Comparison of ENCODE assay signal across 9 cellular contexts in the genomic region with DNA sequence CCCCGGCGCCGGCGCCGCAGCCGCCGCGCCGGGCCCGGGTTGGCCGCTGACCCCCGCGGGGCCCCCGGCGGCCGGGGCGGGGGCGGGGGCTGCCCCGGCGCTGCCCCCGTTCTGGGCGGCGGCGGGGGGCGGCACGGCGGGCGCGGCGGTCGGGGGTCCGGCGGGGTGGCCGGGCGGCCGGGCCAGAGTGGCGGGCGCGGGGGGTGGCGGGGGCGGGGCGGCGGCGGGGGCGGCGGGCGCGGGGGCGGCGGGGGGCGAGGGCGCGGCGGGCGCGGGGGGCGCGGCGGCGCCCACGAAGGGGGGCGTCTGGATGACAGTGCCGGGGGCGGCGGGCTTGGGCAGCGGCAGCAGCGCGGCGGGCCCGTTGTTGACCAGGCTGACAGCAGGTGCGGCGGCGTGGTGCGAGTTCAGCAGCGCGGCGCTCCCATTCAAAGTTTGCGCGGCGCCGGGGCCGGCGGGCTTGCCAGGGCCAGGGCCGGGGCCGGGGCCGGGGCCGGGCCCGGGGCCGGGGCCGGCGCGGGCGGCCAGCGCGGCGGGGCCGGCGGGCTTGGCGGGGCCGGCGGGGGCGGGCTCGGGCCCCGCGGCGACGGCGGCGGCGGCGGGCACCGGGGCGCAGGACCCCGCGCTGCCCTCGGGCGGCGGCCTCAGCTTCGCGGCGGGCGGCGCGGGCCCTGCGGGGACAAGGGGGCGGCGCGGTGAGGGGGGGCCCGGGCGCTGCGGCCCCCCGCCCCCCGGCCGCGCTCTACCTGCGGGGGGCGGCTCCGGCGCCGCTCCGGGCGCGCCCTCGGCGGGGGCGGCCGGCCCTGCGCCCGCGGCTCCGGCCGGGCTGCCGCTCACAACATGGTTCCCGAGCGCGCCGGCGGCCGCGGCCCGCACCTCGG. TPM values are rescaled to one million over a fixed set of nuclear protein-coding genes. Genes with fewer than 3 reads are reported as not detected.
DNase-seq lines count a peak whose midpoint lies in the region; ATAC-seq, FAIRE-seq and TF ChIP-seq lines count a peak whose summit lies in the region.
"Had no signal": no experiment of that assay in that cellular context is flagged by ENCODE, and none has a peak within 500 bp of the region (broad histone marks: within the 10 kb centered on the region; RNA-seq: fewer than 3 reads in every experiment).

No MANE protein-coding gene starts in this region.

- H3K4me3 ChIP-seq in body of pancreas, result no peak overlapping the region
- H3K4me3 ChIP-seq in liver (ENCODE audit: low read depth in 1 of 3, low read length in 3 of 3), result peak overlapping the region in 2 of 3 donors; percentile 69 to 86
- H3K4me3 ChIP-seq in vagina, result peak overlapping the region; percentile 44 to 83

- H3K27me3 ChIP-seq in body of pancreas, result no peaks in the 10 kb centered on the region
- H3K27me3 ChIP-seq in liver (ENCODE audit: control insufficient read depth in 4 of 4, insufficient read depth in 4 of 4, low read length in 3 of 4), result no peaks in the 10 kb centered on the region
- no peaks in the 10 kb centered on the region for H3K27me3 ChIP-seq in vagina

- H3K9me3 ChIP-seq in body of pancreas (no peaks in the 10 kb centered on the region), liver (ENCODE audit: control insufficient read depth in 4 of 4, low read length in 3 of 4) (no peaks in the 10 kb centered on the region), vagina (no peaks in the 10 kb centered on the region)

- DNase-seq in DMS 273 (lab: John Stamatoyannopoulos, UW; ENCODE audit: unreplicated experiment), result peak; percentile 54
- no peak for DNase-seq in DMS 273 treated with DMSO at 0.1 percent for 48 hours (lab: John Stamatoyannopoulos, UW)
- DNase-seq in HTR-8/SVneo (ENCODE audit: insufficient read length, low spot score), result no peak
- DNase-seq in body of pancreas, result peak in 2 of 4 donors; percentile 34 to 46
- no peak for DNase-seq in vagina (ENCODE audit: extremely low spot score in 2 of 2)
- DNase-seq in NCI-H226, result no peak

- FAIRE-seq in HTR-8/SVneo (lab: Jason Lieb, UNC), result peak; percentile 28
- FAIRE-seq: A204.1 had no signal

- intact Hi-C loops in body of pancreas (cut with DNase I) (loop anchor here (5.0 kb wide), 1 partner anchor 62 kb away; no protein-coding TSS in a partner anchor), vagina (cut with DNase I) (loop anchor here (5.0 kb wide), 2 partner anchors 57 to 77 kb away; partner anchors contain the start of genes LSM14B, PSMA7 and SS18L1)

- H3K4me1 ChIP-seq in body of pancreas, result peaks cover 51% of the 10 kb centered on the region
- peaks cover 11 to 28% (median 20%) of the 10 kb centered on the region in 4 donors for H3K4me1 ChIP-seq in liver (ENCODE audit: control insufficient read depth in 4 of 4, insufficient read depth in 4 of 4, low read length in 3 of 4)
- peaks cover 62% of the 10 kb centered on the region for H3K4me1 ChIP-seq in vagina

- H3K9ac ChIP-seq in liver (ENCODE audit: low read depth in 1 of 2, low read length in 2 of 2), result no peak overlapping the region

- 0% methylated on average over 15 of the region's 162 CpGs; no CpG with 5 or more reads in 1 of the 2 donors for WGBS in body of pancreas, 2 donors
- under 1% methylated on average over 158 of the region's 162 CpGs for WGBS in liver

- TF ChIP-seq POLR2A in body of pancreas (IDR thresholded peaks at IDR 0.05) (no peak), vagina (IDR thresholded peaks at IDR 0.05) (no peak)

- TF ChIP-seq RAD21 in liver (IDR thresholded peaks at IDR 0.05), result no peak

- no peaks in the 10 kb centered on the region for H3K36me3 ChIP-seq in body of pancreas (replicated peaks in 1 of 2; ENCODE audit: insufficient read depth in 1 of 2, low read depth in 2 of 2)
- H3K36me3 ChIP-seq in liver (ENCODE audit: control insufficient read depth in 4 of 4, insufficient read depth in 3 of 4, low read depth in 1 of 4, low read length in 3 of 4), result peaks cover 0 to 4% (median 0%) of the 10 kb centered on the region in 4 donors
- no peaks in the 10 kb centered on the region for H3K36me3 ChIP-seq in vagina

- peak; percentile 21 for ATAC-seq in GM21526 (IDR thresholded peaks at IDR 0.05; ENCODE audit: low FRiP score, unreplicated experiment)
- peak; percentile 9 for ATAC-seq in body of pancreas

- peak overlapping the region in 3 of 4 donors; percentile 46 to 76 (median 54) for H3K27ac ChIP-seq in body of pancreas
- H3K27ac ChIP-seq in liver (ENCODE audit: low read depth in 1 of 2, low read length in 2 of 2), result peak overlapping the region; percentile 22 to 65
- H3K27ac ChIP-seq in vagina, result no peak overlapping the region

- no peak for TF ChIP-seq CTCF in body of pancreas (IDR thresholded peaks at IDR 0.05)
- no peak for TF ChIP-seq CTCF in liver (IDR thresholded peaks at IDR 0.05; ENCODE audit: low read depth, low read length, missing input control)
- TF ChIP-seq CTCF in vagina (IDR thresholded peaks at IDR 0.05), result no peak

TF ChIP-seq in liver, 16 proteins besides CTCF, POLR2A, EP300 and RAD21:
- TF ChIP-seq HNF4G (IDR thresholded peaks at IDR 0.05) (no peak), RXRA (IDR thresholded peaks at IDR 0.05) (no peak)

RNA-seq across cellular contexts. Expression of gene TAF4, which starts 0.7 kb away (rescaled TPM):
- 10 to 100 TPM; 12.7 to 29.0 TPM for total RNA-seq in body of pancreas
- 10 to 100 TPM in 1 of 2 donors, 1 to 10 TPM in 1; 7.3 to 11.8 TPM for total RNA-seq in liver
- polyA plus RNA-seq in liver, result 1 to 10 TPM; 2.0 to 3.8 TPM
- total RNA-seq in vagina, result 9.6 TPM

RNA-seq across cellular contexts. Expression of gene LSM14B, which starts 57.2 kb away (rescaled TPM):
- 10 to 100 TPM; 11.5 to 12.2 TPM for total RNA-seq in body of pancreas
- 10 to 100 TPM; 15.5 to 15.9 TPM for total RNA-seq in liver
- 10 to 100 TPM in 1 of 2 donors, under 1 TPM in 1; 0.99 to 11.2 TPM for polyA plus RNA-seq in liver
- total RNA-seq in vagina, result 23.6 TPM

Comparison
In these comparisons a context has a peak if more than half of its experiments do, and no peak if none do; other contexts are left out.
1. H3K4me3 ChIP-seq: peak in liver (2 of 3) and vagina (2 of 2); none in body of pancreas (0 of 2).